Comparison of ENCODE assay signal across 6 cellular contexts in the genomic region with DNA sequence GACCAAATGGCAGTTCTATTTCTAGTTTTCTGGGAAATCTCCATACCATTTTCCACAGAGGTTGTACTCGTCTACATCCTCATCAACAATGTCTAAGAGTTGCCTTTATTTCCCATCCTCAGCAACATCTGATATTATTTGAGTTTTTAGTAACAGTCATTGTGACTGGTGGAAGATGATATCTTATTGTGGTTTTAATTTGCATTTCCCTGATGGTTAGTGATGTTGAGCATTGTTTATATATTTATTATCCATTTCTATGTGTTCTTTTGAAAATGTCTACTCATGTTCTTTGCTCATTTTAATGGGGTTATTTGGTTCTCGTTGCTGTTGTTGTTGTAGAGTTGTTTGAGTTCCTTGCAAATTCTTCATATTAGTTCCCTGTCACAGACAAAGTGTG.
DNase-seq lines count a peak whose midpoint lies in the region; ATAC-seq and TF ChIP-seq lines count a peak whose summit lies in the region.
"Not testable (repeated sequence)": the region's sequence is repeated elsewhere in the genome, so short reads cannot be mapped to it uniquely, and the experiment has no call there.

No MANE protein-coding gene starts in this region.

- H3K4me3 ChIP-seq in CD8-positive, alpha-beta memory T cell (ENCODE audit: low read length) = not testable (repeated sequence)

- not testable (repeated sequence) for H3K27ac ChIP-seq in CD8-positive, alpha-beta memory T cell (ENCODE audit: low read depth, low read length)

- H3K27me3 ChIP-seq in CD8-positive, alpha-beta memory T cell (ENCODE audit: insufficient read depth, low read length, poor library complexity, severe bottlenecking) = not testable (repeated sequence)

- H3K36me3 ChIP-seq in CD8-positive, alpha-beta memory T cell (ENCODE audit: insufficient read depth, low read length) = not testable (repeated sequence)

- ATAC-seq in T-cell (replicated peaks in 1 of 4) (peak in 1 of 4 experiments; percentile 14), natural killer cell (peak in 2 of 3 donors; percentile 9 to 47)
- ATAC-seq in central memory CD8-positive, alpha-beta T cell (replicated peaks; ENCODE audit: extremely low read depth, poor library complexity, severe bottlenecking) = peak; percentile 37

- POLR2A ChIA-PET in CD8-positive, alpha-beta memory T cell (lab: Charles Lee); T-cell (lab: Charles Lee); activated CD4-positive, alpha-beta memory T cell treated with anti-CD3 and anti-CD28 coated beads for 36 hours (lab: Charles Lee): not testable (repeated sequence)

- H3K27me3 Mint-ChIP-seq in CD8-positive, alpha-beta memory T cell; T-cell; activated CD4-positive, alpha-beta memory T cell treated with anti-CD3 and anti-CD28 coated beads for 36 hours; activated T-cell treated with anti-CD3 and anti-CD28 coated beads, Interleukin-2, amount 50 U/mL, for 24 hours; central memory CD8-positive, alpha-beta T cell; natural killer cell (ENCODE audit: low read depth in 2 of 2): not testable (repeated sequence)

- peak overlapping the region in 3 of 7 donors; percentile 13 to 55 (median 40) for H3K4me3 Mint-ChIP-seq in CD8-positive, alpha-beta memory T cell
- H3K4me3 Mint-ChIP-seq in T-cell = peak overlapping the region in 2 of 3 donors; percentile 54 to 56
- not testable (repeated sequence) for H3K4me3 Mint-ChIP-seq in activated CD4-positive, alpha-beta memory T cell treated with anti-CD3 and anti-CD28 coated beads for 36 hours
- H3K4me3 Mint-ChIP-seq in activated T-cell treated with anti-CD3 and anti-CD28 coated beads, Interleukin-2, amount 50 U/mL, for 24 hours = peak overlapping the region; percentile 18
- peak overlapping the region; percentile 57 for H3K4me3 Mint-ChIP-seq in central memory CD8-positive, alpha-beta T cell
- peak overlapping the region; percentile 68 for H3K4me3 Mint-ChIP-seq in natural killer cell

- H3K4me1 Mint-ChIP-seq in CD8-positive, alpha-beta memory T cell = peaks cover 33 to 43% (median 40%) of the 10 kb centered on the region in 3 donors
- H3K4me1 Mint-ChIP-seq in T-cell = peaks cover 0 to 57% (median 32%) of the 10 kb centered on the region in 3 donors
- H3K4me1 Mint-ChIP-seq in activated CD4-positive, alpha-beta memory T cell treated with anti-CD3 and anti-CD28 coated beads for 36 hours (ENCODE audit: low read depth) = peaks cover 39% of the 10 kb centered on the region
- peaks cover 49% of the 10 kb centered on the region for H3K4me1 Mint-ChIP-seq in activated T-cell treated with anti-CD3 and anti-CD28 coated beads, Interleukin-2, amount 50 U/mL, for 24 hours (ENCODE audit: low read depth)
- H3K4me1 Mint-ChIP-seq in central memory CD8-positive, alpha-beta T cell = peaks cover 65% of the 10 kb centered on the region
- peaks cover 21 to 68% of the 10 kb centered on the region in 2 donors for H3K4me1 Mint-ChIP-seq in natural killer cell

- not testable (repeated sequence) for H3K4me1 ChIP-seq in CD8-positive, alpha-beta memory T cell (ENCODE audit: insufficient read depth, low read length)

- TF ChIP-seq CTCF in natural killer cell (IDR thresholded peaks at IDR 0.05) = not testable (repeated sequence)

- intact Hi-C loops in activated CD4-positive, alpha-beta memory T cell treated with anti-CD3 and anti-CD28 coated beads for 36 hours (cut with micrococcal nuclease) = not testable (repeated sequence)
- intact Hi-C loops in natural killer cell (cut with micrococcal nuclease) = loop anchor here (2.0 kb wide), 1 partner anchor 44 kb away; no protein-coding TSS in a partner anchor

- H3K9me3 ChIP-seq in CD8-positive, alpha-beta memory T cell (ENCODE audit: low read length) = not testable (repeated sequence)

- CTCF ChIA-PET in CD8-positive, alpha-beta memory T cell (lab: Charles Lee); T-cell (lab: Charles Lee); activated CD4-positive, alpha-beta memory T cell treated with anti-CD3 and anti-CD28 coated beads for 36 hours (lab: Charles Lee): not testable (repeated sequence)

- DNase-seq in CD8-positive, alpha-beta memory T cell; T-cell; activated CD4-positive, alpha-beta memory T cell treated with anti-CD3 and anti-CD28 coated beads for 36 hours; activated T-cell treated with anti-CD3 and anti-CD28 coated beads, Interleukin-2, amount 50 U/mL, for 24 hours; central memory CD8-positive, alpha-beta T cell (ENCODE audit: low spot score in 2 of 2); natural killer cell: not testable (repeated sequence)

- not testable (repeated sequence) for H3K36me3 Mint-ChIP-seq in CD8-positive, alpha-beta memory T cell; T-cell; activated CD4-positive, alpha-beta memory T cell treated with anti-CD3 and anti-CD28 coated beads for 36 hours; activated T-cell treated with anti-CD3 and anti-CD28 coated beads, Interleukin-2, amount 50 U/mL, for 24 hours (ENCODE audit: low read depth); central memory CD8-positive, alpha-beta T cell (ENCODE audit: insufficient read depth); natural killer cell

- peak overlapping the region in 5 of 8 donors; percentile 13 to 73 (median 44) for H3K27ac Mint-ChIP-seq in CD8-positive, alpha-beta memory T cell
- H3K27ac Mint-ChIP-seq in T-cell = peak overlapping the region in 1 of 2 donors; percentile 93
- peak overlapping the region; percentile 33 for H3K27ac Mint-ChIP-seq in activated CD4-positive, alpha-beta memory T cell treated with anti-CD3 and anti-CD28 coated beads for 36 hours
- peak overlapping the region; percentile 65 for H3K27ac Mint-ChIP-seq in activated T-cell treated with anti-CD3 and anti-CD28 coated beads, Interleukin-2, amount 50 U/mL, for 24 hours
- H3K27ac Mint-ChIP-seq in central memory CD8-positive, alpha-beta T cell (ENCODE audit: low read depth) = peak overlapping the region; percentile 69
- H3K27ac Mint-ChIP-seq in natural killer cell = peak overlapping the region; percentile 60 to 65

- not testable (repeated sequence) for H3K9me3 Mint-ChIP-seq in CD8-positive, alpha-beta memory T cell; T-cell; activated CD4-positive, alpha-beta memory T cell treated with anti-CD3 and anti-CD28 coated beads for 36 hours; activated T-cell treated with anti-CD3 and anti-CD28 coated beads, Interleukin-2, amount 50 U/mL, for 24 hours; central memory CD8-positive, alpha-beta T cell; natural killer cell
